ENCODE assay signal across 1 cellular context in genomic region chr2:130336150-130336876, GRCh38.
TF ChIP-seq lines count a peak whose summit lies in the region.

No MANE protein-coding gene starts in this region.

TF ChIP-seq in HepG2, 621 proteins besides CTCF, POLR2A, EP300 and RAD21 (continued from another document):
- TF ChIP-seq ASH2L (IDR thresholded peaks at IDR 0.05; ENCODE audit: insufficient read length, low read depth, low read length): no peak
- no peak for TF ChIP-seq HCFC1 (IDR thresholded peaks at IDR 0.05; ENCODE audit: low read depth, low read length)
- TF ChIP-seq DPF2 (CRISPR knock-in tag; IDR thresholded peaks at IDR 0.05; ENCODE audit: borderline replicate concordance, low read depth): no peak
- TF ChIP-seq HOXA9 (CRISPR knock-in tag; IDR thresholded peaks at IDR 0.05; ENCODE audit: borderline replicate concordance): no peak
- TF ChIP-seq ZNF441 (CRISPR knock-in tag; IDR thresholded peaks at IDR 0.05; ENCODE audit: borderline replicate concordance): no peak
- no peak for TF ChIP-seq TAF15 (IDR thresholded peaks at IDR 0.05; ENCODE audit: low read depth, low read length, poor library complexity, severe bottlenecking)
- TF ChIP-seq ZNF496 (CRISPR knock-in tag; IDR thresholded peaks at IDR 0.05; ENCODE audit: insufficient replicate concordance): no peak
- TF ChIP-seq MEF2D (CRISPR knock-in tag; IDR thresholded peaks at IDR 0.05): no peak
- no peak for TF ChIP-seq RBFOX2 (IDR thresholded peaks at IDR 0.05; ENCODE audit: low read depth, low read length)
- no peak for TF ChIP-seq ZNF883 (CRISPR knock-in tag; IDR thresholded peaks at IDR 0.05; ENCODE audit: not compliant biosample characterization)
- TF ChIP-seq TARDBP (CRISPR knock-in tag; IDR thresholded peaks at IDR 0.05): 0 out of 2 replicates have a peak, but pooled peaks have one; percentile 9
- TF ChIP-seq GTF3A (CRISPR knock-in tag; conservative IDR thresholded peaks at IDR 0.05): no peak
- TF ChIP-seq GABPB1 (CRISPR knock-in tag; IDR thresholded peaks at IDR 0.05): no peak
- TF ChIP-seq HNF1B (CRISPR knock-in tag; IDR thresholded peaks at IDR 0.05): no peak
- TF ChIP-seq ATAD3A (CRISPR knock-in tag; IDR thresholded peaks at IDR 0.05): no peak
- TF ChIP-seq PAXIP1 (CRISPR knock-in tag; conservative IDR thresholded peaks at IDR 0.05): no peak
- no peak for TF ChIP-seq ZNF12 (CRISPR knock-in tag; IDR thresholded peaks at IDR 0.05)
- TF ChIP-seq LRRFIP1 (CRISPR knock-in tag; conservative IDR thresholded peaks at IDR 0.05): no peak
- TF ChIP-seq TBP (CRISPR knock-in tag; IDR thresholded peaks at IDR 0.05): no peak
- no peak for TF ChIP-seq ZNF354B (CRISPR knock-in tag; IDR thresholded peaks at IDR 0.05)
- no peak for TF ChIP-seq TP53 (CRISPR knock-in tag; conservative IDR thresholded peaks at IDR 0.05)
- TF ChIP-seq ZHX2 (IDR thresholded peaks at IDR 0.05; ENCODE audit: low read depth): peak; percentile 55; the same call in 1 of the 2 replicates
- no peak for TF ChIP-seq ZHX2 (CRISPR knock-in tag; IDR thresholded peaks at IDR 0.05; ENCODE audit: borderline replicate concordance)
- no peak for TF ChIP-seq GATAD2A (CRISPR knock-in tag; IDR thresholded peaks at IDR 0.05)
TF ChIP-seq in HepG2: peak in this region for 26.
